In the genomic region with DNA sequence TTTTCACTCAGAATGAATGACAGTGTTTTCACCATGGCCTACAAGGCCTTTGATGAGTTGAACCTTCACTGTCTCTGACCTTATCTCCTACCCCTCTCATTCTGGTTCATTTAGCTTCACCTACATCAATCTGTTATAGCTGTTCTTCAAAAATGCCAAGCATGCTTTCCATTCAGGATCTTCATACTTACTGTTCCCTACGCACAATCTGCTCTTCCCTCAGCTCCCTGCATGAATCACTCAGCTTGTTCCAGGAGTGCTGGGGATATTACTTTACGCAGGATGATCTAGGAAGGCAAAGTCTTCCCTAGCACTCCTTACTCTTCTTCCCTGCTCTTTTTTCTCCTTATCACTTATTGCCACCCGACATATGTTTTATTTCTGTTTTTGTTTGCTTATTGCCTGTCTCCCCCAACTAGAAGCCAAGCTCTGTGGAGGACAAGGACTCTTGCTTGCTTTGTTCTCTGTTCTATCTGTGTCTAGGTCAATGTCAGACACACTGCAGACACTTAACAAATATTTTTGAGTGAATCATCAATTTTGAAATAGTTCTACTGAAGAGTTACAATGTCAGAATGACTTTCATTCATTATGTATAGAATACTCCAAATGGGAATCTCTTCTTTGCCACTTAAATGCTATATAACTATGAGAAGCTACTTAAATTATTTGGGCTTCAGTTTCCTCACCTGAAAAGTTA, we compare ENCODE assay signal across 29 cellular contexts.
DNase-seq lines count a peak whose midpoint lies in the region; ATAC-seq and TF ChIP-seq lines count a peak whose summit lies in the region.
"Had no signal": no experiment of that assay in that cellular context is flagged by ENCODE, and none has a peak within 500 bp of the region (broad histone marks: within the 10 kb centered on the region; RNA-seq: fewer than 3 reads in every experiment).

No MANE protein-coding gene starts in this region.

- no peaks in the 10 kb centered on the region for H4K20me1 ChIP-seq in H9 (ENCODE audit: control insufficient read depth, insufficient read depth, insufficient read length)

- intact Hi-C loops in heart right ventricle (cut with DNase I) = no loop called here

- H3K9me3 ChIP-seq in heart right ventricle (no peaks in the 10 kb centered on the region), H9 (ENCODE audit: control insufficient read depth, low read depth, low read length) (no peaks in the 10 kb centered on the region)
- H3K9me3 ChIP-seq: gastrocnemius medialis, lower lobe of right lung, psoas muscle, thoracic aorta, uterus had no signal

- H3K14ac ChIP-seq in H9 (ENCODE audit: insufficient read depth, low read length) = no peak overlapping the region

- no peaks in the 10 kb centered on the region for H3K27me3 Mint-ChIP-seq in H9 (ENCODE audit: low read depth)
- H3K27me3 Mint-ChIP-seq: activated CD4-positive, alpha-beta T cell treated with anti-CD3 and anti-CD28 coated beads, Interleukin-2, amount 10 ng/mL, durations not matched to agents 7 days and 5 days had no signal

- H2AFZ ChIP-seq in ACC112 (ENCODE audit: low read length, unreplicated experiment) = no peak overlapping the region
- no peak overlapping the region for H2AFZ ChIP-seq in H9 (ENCODE audit: low read length)

- H3K36me3 ChIP-seq in ACC112 (ENCODE audit: insufficient read depth, low read length) (no peaks in the 10 kb centered on the region), brain microvascular endothelial cell (replicated peaks) (no peaks in the 10 kb centered on the region), heart right ventricle (no peaks in the 10 kb centered on the region)
- H3K36me3 ChIP-seq: gastrocnemius medialis, lower lobe of right lung, thoracic aorta, uterus had no signal

- H3K4ac ChIP-seq in H9 (ENCODE audit: low read depth, low read length) = no peak overlapping the region

- no peak overlapping the region for H3K23ac ChIP-seq in H9 (ENCODE audit: insufficient read length, low read depth, low read length)

- H3K79me2 ChIP-seq in ACC112 (ENCODE audit: control insufficient read depth, insufficient read depth, low read length, unreplicated experiment) (no peaks in the 10 kb centered on the region), H9 (ENCODE audit: insufficient read depth, low read length) (no peaks in the 10 kb centered on the region)

- TF ChIP-seq CTCF in brain microvascular endothelial cell (IDR thresholded peaks at IDR 0.05; ENCODE audit: low read depth, low read length, missing control alignments) = no peak
- TF ChIP-seq CTCF in heart right ventricle (IDR thresholded peaks at IDR 0.05) = no peak
- no peak for TF ChIP-seq CTCF in H9 (conservative IDR thresholded peaks at IDR 0.05)

- no peak overlapping the region for H3T11ph ChIP-seq in H9 (ENCODE audit: low read length)

- H3K36me3 Mint-ChIP-seq in H9 (ENCODE audit: insufficient read depth in 1 of 3, low read depth in 3 of 3) = no peaks in the 10 kb centered on the region

- no peak overlapping the region for H3K4me3 Mint-ChIP-seq in H9
- H3K4me3 Mint-ChIP-seq: activated CD4-positive, alpha-beta T cell treated with anti-CD3 and anti-CD28 coated beads, Interleukin-2, amount 10 ng/mL, durations not matched to agents 7 days and 5 days had no signal

- in situ Hi-C loops in brain microvascular endothelial cell (cut with HindIII; ENCODE audit: low pct_ligation_motif_present, low sequenced_read_pairs) = no loop called here

- H4K91ac ChIP-seq in H9 (ENCODE audit: insufficient read length, low read depth, low read length) = no peak overlapping the region

- H2BK12ac ChIP-seq in H9 (ENCODE audit: insufficient read length, low read depth, low read length) = no peak overlapping the region

- H3K18ac ChIP-seq in H9 (ENCODE audit: insufficient read length, low read depth, low read length) = no peak overlapping the region

- H3K27ac ChIP-seq in ACC112 (ENCODE audit: low read depth, low read length) = peak overlapping the region; percentile 84
- H3K27ac ChIP-seq in brain microvascular endothelial cell = peak overlapping the region; percentile 37
- H3K27ac ChIP-seq in heart right ventricle = no peak overlapping the region
- H3K27ac ChIP-seq in H9 (ENCODE audit: insufficient read length, low read depth, low read length) = no peak overlapping the region
- H3K27ac ChIP-seq: gastrocnemius medialis, HL-60, lower lobe of right lung, psoas muscle, thoracic aorta, uterus had no signal

- no peaks in the 10 kb centered on the region for H3K79me1 ChIP-seq in H9 (ENCODE audit: insufficient read depth, low read depth, low read length, poor library complexity, severe bottlenecking)

- no peaks in the 10 kb centered on the region for H3K27me3 ChIP-seq in ACC112 (ENCODE audit: insufficient read depth, low read length)
- H3K27me3 ChIP-seq in brain microvascular endothelial cell (replicated peaks) = no peaks in the 10 kb centered on the region
- peaks cover 0 to 7% (median 0%) of the 10 kb centered on the region in 7 donors for H3K27me3 ChIP-seq in heart right ventricle
- H3K27me3 ChIP-seq in H9 (ENCODE audit: insufficient read depth, low read length) = no peaks in the 10 kb centered on the region
- H3K27me3 ChIP-seq: uterus had no signal

- H4K8ac ChIP-seq in H9 (replicated peaks; ENCODE audit: insufficient read length, low read depth, low read length) = no peak overlapping the region

- no peak overlapping the region for H2BK5ac ChIP-seq in H9 (ENCODE audit: insufficient read length, low read length)

- WGBS in heart right ventricle, 2 donors = 80 to 85% methylated on average over 3 of the region's 3 CpGs
- no CpG with 5 or more reads among the region's 3 CpGs for WGBS in H9 (ENCODE audit: extremely low coverage, insufficient read length, low lambda C conversion rate)

- H3K4me2 ChIP-seq in H9 (ENCODE audit: insufficient read depth, insufficient read length, low read length) = no peak overlapping the region

- no peak overlapping the region for H4K5ac ChIP-seq in H9 (ENCODE audit: insufficient read length, low read depth, low read length)

- H2BK15ac ChIP-seq in H9 (ENCODE audit: low read depth, low read length) = no peak overlapping the region

- H3K4me1 ChIP-seq in ACC112 (ENCODE audit: control insufficient read depth, insufficient read depth, low read length, unreplicated experiment) (peaks cover 49% of the 10 kb centered on the region), heart right ventricle (peaks cover 0 to 13% (median 7%) of the 10 kb centered on the region in 9 donors), H9 (ENCODE audit: insufficient read depth, low read length) (no peaks in the 10 kb centered on the region)
- H3K4me1 ChIP-seq: gastrocnemius medialis, lower lobe of right lung, psoas muscle, uterus had no signal

- no peaks in the 10 kb centered on the region; a peak in 1 of 5 replicates for H3K9me3 Mint-ChIP-seq in H9
- H3K9me3 Mint-ChIP-seq: activated CD4-positive, alpha-beta T cell treated with anti-CD3 and anti-CD28 coated beads, Interleukin-2, amount 10 ng/mL, durations not matched to agents 7 days and 5 days had no signal

- no peak overlapping the region for H3K4me3 ChIP-seq in ACC112 (ENCODE audit: low read depth, low read length)
- H3K4me3 ChIP-seq in brain microvascular endothelial cell (ENCODE audit: low read depth, low read length) = no peak overlapping the region
- no peak overlapping the region for H3K4me3 ChIP-seq in heart right ventricle
- H3K4me3 ChIP-seq: gastrocnemius medialis, lower lobe of right lung, psoas muscle, thoracic aorta, uterus had no signal

- no peak overlapping the region for H3K27ac Mint-ChIP-seq in H9
- H3K27ac Mint-ChIP-seq: activated CD4-positive, alpha-beta T cell treated with anti-CD3 and anti-CD28 coated beads, Interleukin-2, amount 10 ng/mL, durations not matched to agents 7 days and 5 days had no signal

- H3K4me1 Mint-ChIP-seq in H9 = peaks cover 4 to 14% of the 10 kb centered on the region in 2 experiments
- H3K4me1 Mint-ChIP-seq: activated CD4-positive, alpha-beta T cell treated with anti-CD3 and anti-CD28 coated beads, Interleukin-2, amount 10 ng/mL, durations not matched to agents 7 days and 5 days had no signal

- H3K9ac ChIP-seq in H9 (ENCODE audit: extremely low read depth, insufficient read length, low read length) = no peak overlapping the region

- H2AK5ac ChIP-seq in H9 (ENCODE audit: insufficient read length, low read length) = no peak overlapping the region

- no peak overlapping the region for H3K56ac ChIP-seq in H9 (ENCODE audit: insufficient read length, low read depth, low read length)

- no peaks in the 10 kb centered on the region for H3K23me2 ChIP-seq in H9 (ENCODE audit: insufficient read length, low read depth, low read length, poor library complexity, severe bottlenecking)

- DNase-seq in HT1080 (ENCODE audit: low read depth) (peak; percentile 66), brain microvascular endothelial cell (peak; percentile 61), iris pigment epithelial cell (ENCODE audit: low read depth) (peak; percentile 54), NCI-H1092 (lab: John Stamatoyannopoulos, UW) (no peak), heart right ventricle (no peak), H9 (no peak)
- DNase-seq: activated CD4-positive, alpha-beta T cell treated with anti-CD3 and anti-CD28 coated beads, Interleukin-2, amount 10 ng/mL, durations not matched to agents 7 days and 5 days; activated naive CD4-positive, alpha-beta T cell treated with anti-CD3 and anti-CD28 coated beads, Interleukin-2, amount 50 U/mL, for 16 hours; anterior cingulate cortex; cerebellar nuclear complex; gastrocnemius medialis; GF-D8; H7; hypothalamus; islet precursor cell; lower lobe of right lung; NCI-H1105; NCI-H2029 treated with DMSO at 0.1 percent for 48 hours; NCI-H2227 treated with DMSO at 0.1 percent for 48 hours; NCI-H748 treated with DMSO at 0.1 percent for 48 hours; psoas muscle; stimulated activated CD4-positive, alpha-beta T cell treated with anti-CD3 and anti-CD28 coated beads, Interleukin-4, amount 100 ng/mL, for 24 hours; stimulated activated naive CD4-positive, alpha-beta T cell treated with Interleukin-2 at 50 U/mL for 16 hours; T-helper 9 cell; uterus had no signal

- no peak overlapping the region for H2BK120ac ChIP-seq in H9 (ENCODE audit: low read depth, low read length, poor library complexity, severe bottlenecking)

- ATAC-seq in heart right ventricle = no peak
- ATAC-seq in GM19324 (IDR thresholded peaks at IDR 0.05; ENCODE audit: low FRiP score, unreplicated experiment) = no peak
- ATAC-seq: gastrocnemius medialis, lower lobe of right lung, psoas muscle had no signal

- H2BK20ac ChIP-seq in H9 (ENCODE audit: low read depth, low read length, poor library complexity, severe bottlenecking) = no peak overlapping the region

Comparison
In these comparisons a context has a peak if more than half of its experiments do, and no peak if none do; other contexts are left out.
1. H3K27ac ChIP-seq: peak in ACC112 (single experiment) and brain microvascular endothelial cell (single experiment); none in heart right ventricle (0 of 10) and H9 (single experiment).
2. DNase-seq: peak in HT1080 (single experiment), brain microvascular endothelial cell (single experiment) and iris pigment epithelial cell (single experiment); none in NCI-H1092 (single experiment), heart right ventricle (0 of 2) and H9 (single experiment).